ENCODE assay signal across 27 cellular contexts in genomic region chr12:76895796-76896195, GRCh38.
"Had no signal": no experiment of that assay in that cellular context is flagged by ENCODE, and none has a peak within 500 bp of the region (broad histone marks: within the 10 kb centered on the region; RNA-seq: fewer than 3 reads in every experiment).

No MANE protein-coding gene starts in this region.

- H3K4me3 ChIP-seq: esophagus squamous epithelium, skin epidermis, suprapubic skin, tibial artery had no signal

- ATAC-seq: activated CD4-positive, alpha-beta T cell treated with anti-CD3 and anti-CD28 coated beads for 36 hours; activated CD8-positive, alpha-beta memory T cell treated with anti-CD3 and anti-CD28 coated beads, Interleukin-2, amount 10 ng/mL, durations not matched to agents 7 days and 5 days; activated CD8-positive, alpha-beta T cell treated with anti-CD3 and anti-CD28 coated beads, Interleukin-2, amount 10 ng/mL, durations not matched to agents 7 days and 5 days; left cardiac atrium; sciatic nerve had no signal

- H3K27me3 Mint-ChIP-seq: dendritic cell treated with granulocyte-macrophage colony-stimulating factor and Interleukin-4, amounts not matched to agents 40 ng/mL and 50 ng/mL, for 4 days had no signal

- DNase-seq: activated CD4-positive, alpha-beta T cell treated with anti-CD3 and anti-CD28 coated beads for 36 hours; activated CD4-positive, CD25-positive, alpha-beta regulatory T cell; activated CD8-positive, alpha-beta memory T cell treated with anti-CD3 and anti-CD28 coated beads, Interleukin-2, amount 10 ng/mL, durations not matched to agents 7 days and 5 days; activated CD8-positive, alpha-beta T cell treated with anti-CD3 and anti-CD28 coated beads, Interleukin-2, amount 10 ng/mL, durations not matched to agents 7 days and 5 days; activated T-cell treated with anti-CD3 and anti-CD28 coated beads, Interleukin-2, amount 50 U/mL, for 48 hours; brain microvascular endothelial cell; caudate nucleus; esophagus squamous epithelium; left cardiac atrium; mammary epithelial cell; stimulated activated CD4-positive, alpha-beta T cell treated with anti-CD3 and anti-CD28 coated beads, Interleukin-12 subunit alpha, Interleukin-12 subunit beta, amount 100 ng/mL, for 4 hours; stimulated activated CD4-positive, alpha-beta T cell treated with anti-CD3 and anti-CD28 coated beads, Interleukin-4, amount 100 ng/mL, for 1 hour; T-helper 1 cell; tibial artery had no signal

- H3K36me3 ChIP-seq: brain microvascular endothelial cell, esophagus squamous epithelium, neutrophil, suprapubic skin, tibial artery had no signal

- H3K4me1 ChIP-seq: suprapubic skin had no signal

- H3K4me1 Mint-ChIP-seq: activated CD8-positive, alpha-beta memory T cell treated with anti-CD3 and anti-CD28 coated beads, Interleukin-2, amount 10 ng/mL, durations not matched to agents 7 days and 5 days had no signal

- H3K27ac ChIP-seq: brain microvascular endothelial cell, esophagus squamous epithelium, neutrophil, skin epidermis, suprapubic skin, tibial artery had no signal

- H3K27me3 ChIP-seq: brain microvascular endothelial cell, esophagus squamous epithelium, neutrophil, suprapubic skin, tibial artery had no signal

- FAIRE-seq: astrocyte, frontal cortex, keratinocyte had no signal

- H3K36me3 Mint-ChIP-seq: activated CD8-positive, alpha-beta memory T cell treated with anti-CD3 and anti-CD28 coated beads, Interleukin-2, amount 10 ng/mL, durations not matched to agents 7 days and 5 days; activated naive CD4-positive, alpha-beta T cell treated with anti-CD3 and anti-CD28 coated beads, Interleukin-2, amount 50 U/mL, for 24 hours had no signal

- H3K9me3 ChIP-seq: neutrophil, suprapubic skin had no signal

- H3K9me3 Mint-ChIP-seq: activated T-helper 2 cell treated with anti-CD3 and anti-CD28 coated beads, Interferon-gamma antibody, Interleukin-2, Interleukin-4, amounts not matched to agents 10 μg/mL and 5 μg/mL and 100 μg/mL, durations not matched to agents 14 hours and 24 hours and 36 hours; dendritic cell treated with granulocyte-macrophage colony-stimulating factor and Interleukin-4, amounts not matched to agents 40 ng/mL and 50 ng/mL, for 4 days; T-helper 2 cell treated with Interferon-gamma antibody and Interleukin-4, amounts not matched to agents 5 μg/mL and 100 μg/mL, for 36 hours had no signal

- H3K4me3 Mint-ChIP-seq: activated CD4-positive, alpha-beta T cell treated with anti-CD3 and anti-CD28 coated beads for 36 hours; activated CD8-positive, alpha-beta memory T cell treated with anti-CD3 and anti-CD28 coated beads, Interleukin-2, amount 10 ng/mL, durations not matched to agents 7 days and 5 days; activated CD8-positive, alpha-beta T cell treated with anti-CD3 and anti-CD28 coated beads, Interleukin-2, amount 10 ng/mL, durations not matched to agents 7 days and 5 days; activated naive CD4-positive, alpha-beta T cell treated with anti-CD3 and anti-CD28 coated beads, Interleukin-2, amount 50 U/mL, for 24 hours; dendritic cell treated with granulocyte-macrophage colony-stimulating factor and Interleukin-4, amounts not matched to agents 40 ng/mL and 50 ng/mL, for 4 days; nephron; T-helper 2 cell treated with Interferon-gamma antibody and Interleukin-4, amounts not matched to agents 5 μg/mL and 100 μg/mL, for 36 hours had no signal

- H3K27ac Mint-ChIP-seq: activated CD4-positive, alpha-beta T cell treated with anti-CD3 and anti-CD28 coated beads for 36 hours; activated CD8-positive, alpha-beta memory T cell treated with anti-CD3 and anti-CD28 coated beads, Interleukin-2, amount 10 ng/mL, durations not matched to agents 7 days and 5 days; activated CD8-positive, alpha-beta T cell treated with anti-CD3 and anti-CD28 coated beads, Interleukin-2, amount 10 ng/mL, durations not matched to agents 7 days and 5 days; activated naive CD4-positive, alpha-beta T cell treated with anti-CD3 and anti-CD28 coated beads, Interleukin-2, amount 50 U/mL, for 24 hours; activated T-helper 2 cell treated with anti-CD3 and anti-CD28 coated beads, Interferon-gamma antibody, Interleukin-2, Interleukin-4, amounts not matched to agents 10 μg/mL and 5 μg/mL and 100 μg/mL, durations not matched to agents 14 hours and 24 hours and 36 hours; dendritic cell treated with granulocyte-macrophage colony-stimulating factor and Interleukin-4, amounts not matched to agents 40 ng/mL and 50 ng/mL, for 4 days; progenitor cell of endocrine pancreas; T-helper 2 cell treated with Interferon-gamma antibody and Interleukin-4, amounts not matched to agents 5 μg/mL and 100 μg/mL, for 36 hours had no signal
